ENCODE assay signal across 12 cellular contexts in the genomic region with DNA sequence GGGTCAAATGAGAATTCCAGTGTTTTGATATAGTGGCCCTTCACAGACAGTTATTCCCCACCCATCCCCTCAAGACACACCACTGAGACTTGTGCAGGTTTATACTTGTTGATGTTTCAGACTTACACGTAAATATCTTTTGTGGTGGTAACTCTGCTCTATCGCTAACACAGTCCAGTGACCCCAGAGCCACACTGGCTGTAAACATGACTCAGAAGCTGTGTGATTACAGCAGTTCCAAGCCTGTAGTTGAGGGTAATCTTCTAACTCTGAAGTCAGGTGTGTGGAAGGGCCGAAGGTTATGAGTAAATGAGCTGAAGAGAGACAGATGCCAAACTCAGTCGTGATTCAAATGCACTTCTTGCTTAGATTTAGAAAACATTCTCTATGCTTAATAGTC. TPM values are rescaled to one million over a fixed set of nuclear protein-coding genes. Genes with fewer than 3 reads are reported as not detected.
DNase-seq lines count a peak whose midpoint lies in the region; ATAC-seq and TF ChIP-seq lines count a peak whose summit lies in the region.
"Had no signal": no experiment of that assay in that cellular context is flagged by ENCODE, and none has a peak within 500 bp of the region (broad histone marks: within the 10 kb centered on the region; RNA-seq: fewer than 3 reads in every experiment).

No MANE protein-coding gene starts in this region.

- DNase-seq in activated CD4-positive, CD25-positive, alpha-beta regulatory T cell treated with anti-CD3 and anti-CD28 coated beads, Interleukin-2, amount 50 U/mL, for 72 hours: no peak
- peak; percentile 60 for DNase-seq in epithelial cell of esophagus (ENCODE audit: low read depth)
- no peak for DNase-seq in stimulated activated naive CD8-positive, alpha-beta T cell treated with anti-CD3 and anti-CD28 coated beads, Interleukin-15, Interleukin-2, amounts not matched to agents 100 U/mL and 50 U/mL, for 24 hours
- no peak for DNase-seq in heart left ventricle
- no peak for DNase-seq in NCI-H2029 treated with DMSO at 0.1 percent for 48 hours (lab: John Stamatoyannopoulos, UW)
- no peak for DNase-seq in activated CD8-positive, alpha-beta memory T cell treated with anti-CD3 and anti-CD28 coated beads, Interleukin-2, amount 50 U/mL, for 4 hours
- DNase-seq: activated CD4-positive, alpha-beta T cell treated with anti-CD3 and anti-CD28 coated beads, Interleukin-2, amount 10 ng/mL, durations not matched to agents 24 days and 14 days; erythroblast had no signal

- H3K9me3 ChIP-seq in heart left ventricle: no peaks in the 10 kb centered on the region

- peaks cover 0 to 8% (median 0%) of the 10 kb centered on the region in 9 donors for H3K36me3 ChIP-seq in heart left ventricle

- no peaks in the 10 kb centered on the region for H3K27me3 ChIP-seq in heart left ventricle

- WGBS in heart left ventricle, 4 donors: 79 to 88% (median 81%) methylated on average over 4 of the region's 4 CpGs

- H3K4me3 ChIP-seq in epithelial cell of esophagus (ENCODE audit: low read length): no peak overlapping the region
- no peak overlapping the region for H3K4me3 ChIP-seq in heart left ventricle

- no peak overlapping the region for H3K27ac ChIP-seq in heart left ventricle
- H3K27ac ChIP-seq: 22Rv1, parathyroid adenoma had no signal

- intact Hi-C loops in heart left ventricle (cut with DNase I): no loop called here

- no peak for TF ChIP-seq POLR2A in heart left ventricle (IDR thresholded peaks at IDR 0.05)

- no peaks in the 10 kb centered on the region for H3K4me1 ChIP-seq in heart left ventricle
- H3K4me1 ChIP-seq: parathyroid adenoma had no signal

- peak; percentile 54 to 55 for ATAC-seq in activated CD4-positive, CD25-positive, alpha-beta regulatory T cell treated with anti-CD3 and anti-CD28 coated beads, Interleukin-2, amount 50 U/mL, for 24 hours
- ATAC-seq in HG03520 (IDR thresholded peaks at IDR 0.05; ENCODE audit: unreplicated experiment) (peak; percentile 95), heart left ventricle (no peak)
- ATAC-seq in stimulated activated naive CD8-positive, alpha-beta T cell treated with anti-CD3 and anti-CD28 coated beads, Interleukin-15, Interleukin-2, amounts not matched to agents 100 U/mL and 50 U/mL, for 24 hours: peak; percentile 40

- TF ChIP-seq CTCF in epithelial cell of esophagus (IDR thresholded peaks at IDR 0.05; ENCODE audit: insufficient read depth, low read depth, low read length, missing control alignments) (no peak), heart left ventricle (IDR thresholded peaks at IDR 0.05) (no peak)

RNA-seq across cellular contexts. Expression of a gene that starts 19.4 kb away (rescaled TPM):
- not detected for total RNA-seq in heart left ventricle
- not detected for polyA plus RNA-seq in heart left ventricle
- total RNA-seq: activated CD4-positive, alpha-beta T cell treated with anti-CD3 and anti-CD28 coated beads, Interleukin-2, amount 10 ng/mL, durations not matched to agents 24 days and 14 days had no signal

RNA-seq across cellular contexts. Expression of a gene that starts 28.9 kb away (rescaled TPM):
- total RNA-seq in heart left ventricle: 10 to 100 TPM in 1 of 9 donors, 1 to 10 TPM in 5, under 1 TPM in 3; 0.75 to 11.7 (median 1.4) TPM
- polyA plus RNA-seq in heart left ventricle: under 1 TPM; 0.53 to 0.58 TPM

Comparison
In these comparisons a context has a peak if more than half of its experiments do, and no peak if none do; other contexts are left out.
1. ATAC-seq: peak in activated CD4-positive, CD25-positive, alpha-beta regulatory T cell treated with anti-CD3 and anti-CD28 coated beads, Interleukin-2, amount 50 U/mL, for 24 hours (2 of 2), HG03520 (single experiment) and stimulated activated naive CD8-positive, alpha-beta T cell treated with anti-CD3 and anti-CD28 coated beads, Interleukin-15, Interleukin-2, amounts not matched to agents 100 U/mL and 50 U/mL, for 24 hours (single experiment); none in heart left ventricle (0 of 4).